32 cellular contexts compared by ENCODE assay signal in the genomic region with DNA sequence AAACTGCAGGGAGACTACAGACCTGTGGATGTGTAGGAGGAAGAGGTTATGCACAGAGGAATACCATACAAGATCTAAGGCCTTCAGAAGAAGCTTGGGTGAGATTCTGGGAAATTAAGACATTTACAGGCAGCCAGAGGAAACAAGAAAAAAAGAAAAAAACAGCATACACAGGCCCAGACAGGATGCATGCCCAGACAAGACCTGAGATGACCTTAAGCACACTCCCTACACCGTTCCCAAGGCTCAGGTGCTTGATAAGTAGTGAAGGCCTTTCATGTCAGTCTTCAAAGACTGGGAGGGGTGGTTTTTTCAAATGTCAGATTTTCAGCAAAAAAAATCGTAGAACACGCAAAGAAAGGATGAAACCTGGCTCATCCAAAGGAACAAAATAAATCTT.
"Had no signal": no experiment of that assay in that cellular context is flagged by ENCODE, and none has a peak within 500 bp of the region (broad histone marks: within the 10 kb centered on the region; RNA-seq: fewer than 3 reads in every experiment).

No MANE protein-coding gene starts in this region.

- H3K4me1 Mint-ChIP-seq: activated CD4-positive, alpha-beta T cell treated with anti-CD3 and anti-CD28 coated beads for 36 hours had no signal

- H3K27ac Mint-ChIP-seq: activated CD4-positive, alpha-beta T cell treated with anti-CD3 and anti-CD28 coated beads for 36 hours; activated CD4-positive, alpha-beta T cell treated with anti-CD3 and anti-CD28 coated beads, Interleukin-2, amount 10 ng/mL, durations not matched to agents 7 days and 5 days; activated CD8-positive, alpha-beta T cell treated with anti-CD3 and anti-CD28 coated beads, Interleukin-2, amount 10 ng/mL, durations not matched to agents 7 days and 5 days; activated naive CD4-positive, alpha-beta T cell treated with anti-CD3 and anti-CD28 coated beads for 36 hours; activated naive CD8-positive, alpha-beta T cell; activated T-cell treated with anti-CD3 and anti-CD28 coated beads, Interleukin-2, amount 50 U/mL, for 24 hours; activated T-helper 2 cell treated with anti-CD3 and anti-CD28 coated beads, Interferon-gamma antibody, Interleukin-2, Interleukin-4, amounts not matched to agents 10 μg/mL and 5 μg/mL and 100 μg/mL, durations not matched to agents 14 hours and 24 hours and 36 hours; T-helper 1 cell treated with Interleukin-12 subunit alpha and Interleukin-12 subunit beta and Interleukin-4 antibody, amounts not matched to agents 30 μg/mL and 1 μg/mL, for 36 hours; T-helper 2 cell treated with Interferon-gamma antibody and Interleukin-4, amounts not matched to agents 5 μg/mL and 100 μg/mL, for 36 hours had no signal

- H3K27me3 ChIP-seq: ascending aorta, MG63, SJCRH30 had no signal

- H3K4me3 ChIP-seq: ascending aorta, MG63, SJCRH30, SK-N-MC had no signal

- H3K27me3 Mint-ChIP-seq: activated CD4-positive, alpha-beta T cell treated with anti-CD3 and anti-CD28 coated beads for 36 hours; activated CD4-positive, alpha-beta T cell treated with anti-CD3 and anti-CD28 coated beads, Interleukin-2, amount 10 ng/mL, durations not matched to agents 7 days and 5 days; activated naive CD8-positive, alpha-beta T cell; activated T-cell treated with anti-CD3 and anti-CD28 coated beads, Interleukin-2, amount 50 U/mL, for 24 hours had no signal

- H3K27ac ChIP-seq: ascending aorta, SJCRH30, SK-N-MC had no signal

- H3K4me1 ChIP-seq: ascending aorta, SJCRH30 had no signal

- H3K36me3 ChIP-seq: ascending aorta had no signal

- ATAC-seq: activated CD4-positive, alpha-beta T cell treated with anti-CD3 and anti-CD28 coated beads for 36 hours; activated CD8-positive, alpha-beta T cell treated with anti-CD3 and anti-CD28 coated beads, Interleukin-2, amount 10 ng/mL, durations not matched to agents 7 days and 5 days; Panc1 had no signal

- DNase-seq: activated CD4-positive, alpha-beta T cell treated with anti-CD3 and anti-CD28 coated beads for 36 hours; activated CD4-positive, alpha-beta T cell treated with anti-CD3 and anti-CD28 coated beads, Interleukin-2, amount 10 ng/mL, durations not matched to agents 7 days and 5 days; activated CD4-positive, alpha-beta T cell treated with anti-CD3 and anti-CD28 coated beads, Interleukin-2, amount 50 U/mL, for 48 hours; activated CD8-positive, alpha-beta T cell treated with anti-CD3 and anti-CD28 coated beads, Interleukin-2, amount 10 ng/mL, durations not matched to agents 7 days and 5 days; activated gamma-delta T cell; activated naive CD4-positive, alpha-beta T cell treated with anti-CD3 and anti-CD28 coated beads for 36 hours; activated T-cell treated with anti-CD3 and anti-CD28 coated beads, Interleukin-2, amount 50 U/mL, for 24 hours; amygdala; caudate nucleus; cerebellar nuclear complex; MG63; MV-4-11; NCI-H1092; NCI-H1417; NCI-H146; NCI-H187; NCI-H2029 treated with DMSO at 0.1 percent for 48 hours; NCI-H2107; NCI-H226; NCI-H446 treated with DMSO at 0.1 percent for 48 hours; NCI-H524; NCI-H69; NCI-H82; SHP77; SJCRH30 had no signal

- H3K4me3 Mint-ChIP-seq: activated CD4-positive, alpha-beta T cell treated with anti-CD3 and anti-CD28 coated beads for 36 hours; activated CD4-positive, alpha-beta T cell treated with anti-CD3 and anti-CD28 coated beads, Interleukin-2, amount 10 ng/mL, durations not matched to agents 7 days and 5 days; activated CD8-positive, alpha-beta T cell treated with anti-CD3 and anti-CD28 coated beads, Interleukin-2, amount 10 ng/mL, durations not matched to agents 7 days and 5 days; activated naive CD4-positive, alpha-beta T cell treated with anti-CD3 and anti-CD28 coated beads for 36 hours; activated naive CD8-positive, alpha-beta T cell; activated T-cell treated with anti-CD3 and anti-CD28 coated beads, Interleukin-2, amount 50 U/mL, for 24 hours; T-helper 1 cell treated with Interleukin-12 subunit alpha and Interleukin-12 subunit beta and Interleukin-4 antibody, amounts not matched to agents 30 μg/mL and 1 μg/mL, for 36 hours; T-helper 2 cell treated with Interferon-gamma antibody and Interleukin-4, amounts not matched to agents 5 μg/mL and 100 μg/mL, for 36 hours had no signal
